In the genomic region with DNA sequence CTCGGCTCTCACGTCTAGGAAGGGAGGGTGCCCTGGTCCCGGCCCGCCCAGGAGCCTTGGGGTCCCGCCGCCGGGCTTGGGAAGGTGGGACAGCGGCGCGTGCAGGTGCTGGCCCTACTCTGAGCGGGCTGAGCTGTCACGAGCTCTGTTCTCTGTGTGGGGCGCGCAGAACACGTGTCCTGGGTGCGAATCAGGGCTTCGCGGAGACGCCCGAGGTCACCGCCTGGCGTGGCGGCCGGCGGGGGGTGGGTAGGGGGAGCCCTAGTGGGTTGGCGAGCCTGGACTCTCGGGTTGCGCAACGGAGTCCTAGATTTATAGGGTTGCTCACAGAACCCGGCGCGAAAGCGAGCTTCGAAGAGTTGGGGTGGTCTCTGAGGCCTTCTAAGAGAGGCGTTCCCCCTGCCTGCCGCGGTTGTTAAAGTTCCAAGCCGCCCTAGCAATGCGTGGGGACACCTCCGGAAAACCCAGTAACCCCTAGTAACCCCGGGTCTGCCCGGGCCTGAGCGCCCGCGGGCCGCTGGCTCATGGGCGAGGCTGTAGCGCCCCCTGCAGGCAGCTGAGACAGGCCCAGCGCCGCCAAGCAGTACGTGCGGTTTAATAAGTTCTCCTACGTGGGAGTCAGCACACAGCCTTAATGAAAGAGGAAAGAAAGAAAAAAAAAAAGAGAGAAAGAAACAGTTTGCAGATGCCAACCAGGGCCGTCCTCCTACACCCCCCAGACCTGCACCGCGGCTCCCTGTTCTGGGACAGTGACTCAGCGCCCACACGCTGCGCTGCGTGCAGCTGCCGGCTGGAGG, we compare ENCODE assay signal across 8 cellular contexts. TPM values are rescaled to one million over a fixed set of nuclear protein-coding genes. Genes with fewer than 3 reads are reported as not detected.
DNase-seq lines count a peak whose midpoint lies in the region; ATAC-seq and TF ChIP-seq lines count a peak whose summit lies in the region.

No MANE protein-coding gene starts in this region.

- H3K4me3 Mint-ChIP-seq in activated CD4-positive, alpha-beta memory T cell treated with anti-CD3 and anti-CD28 coated beads, Interleukin-2, amount 10 ng/mL, durations not matched to agents 7 days and 5 days: peak overlapping the region; percentile 94

- peak; percentile 56 for ATAC-seq in GM18858 (IDR thresholded peaks at IDR 0.05; ENCODE audit: unreplicated experiment)
- peak; percentile 62 for ATAC-seq in HG03097 (IDR thresholded peaks at IDR 0.05; ENCODE audit: low FRiP score, unreplicated experiment)

- no peaks in the 10 kb centered on the region for H3K9me3 Mint-ChIP-seq in activated CD4-positive, alpha-beta memory T cell treated with anti-CD3 and anti-CD28 coated beads, Interleukin-2, amount 10 ng/mL, durations not matched to agents 7 days and 5 days

- POLR2A ChIA-PET in activated CD4-positive, alpha-beta memory T cell treated with anti-CD3 and anti-CD28 coated beads, Interleukin-2, amount 10 ng/mL, durations not matched to agents 7 days and 5 days (lab: Charles Lee): interaction anchor here (0.8 to 2.0 kb wide), 2 partner anchors 9 to 12 kb away, joined by 3 to 8 read pairs; no protein-coding TSS in a partner anchor

- DNase-seq in AG09319 (ENCODE audit: extremely low read depth, low read depth) (peak; percentile 81), NCI-H748 (lab: John Stamatoyannopoulos, UW; ENCODE audit: unreplicated experiment) (peak; percentile 86), medulla oblongata (ENCODE audit: extremely low spot score) (peak; percentile 86)
- DNase-seq in activated CD4-positive, alpha-beta memory T cell treated with anti-CD3 and anti-CD28 coated beads, Interleukin-2, amount 10 ng/mL, durations not matched to agents 7 days and 5 days: peak; percentile 82
- DNase-seq in effector CD4-positive, alpha-beta T cell: peak; percentile 74
- DNase-seq in stimulated activated CD4-positive, alpha-beta T cell treated with anti-CD3 and anti-CD28 coated beads, TNF-alpha, amount 100 ng/mL, for 48 hours (ENCODE audit: low read depth in 3 of 3): peak; percentile 77 to 80 (median 79)

- TF ChIP-seq CTCF in AG09319 (IDR thresholded peaks at IDR 0.05; ENCODE audit: low read depth, low read length): peak; percentile 80

- peaks cover 10% of the 10 kb centered on the region for H3K36me3 Mint-ChIP-seq in activated CD4-positive, alpha-beta memory T cell treated with anti-CD3 and anti-CD28 coated beads, Interleukin-2, amount 10 ng/mL, durations not matched to agents 7 days and 5 days (ENCODE audit: low read depth)

- H3K4me1 Mint-ChIP-seq in activated CD4-positive, alpha-beta memory T cell treated with anti-CD3 and anti-CD28 coated beads, Interleukin-2, amount 10 ng/mL, durations not matched to agents 7 days and 5 days: peaks cover 65% of the 10 kb centered on the region

- H3K27me3 Mint-ChIP-seq in activated CD4-positive, alpha-beta memory T cell treated with anti-CD3 and anti-CD28 coated beads, Interleukin-2, amount 10 ng/mL, durations not matched to agents 7 days and 5 days: peaks cover 72% of the 10 kb centered on the region

- CTCF ChIA-PET in activated CD4-positive, alpha-beta memory T cell treated with anti-CD3 and anti-CD28 coated beads, Interleukin-2, amount 10 ng/mL, durations not matched to agents 7 days and 5 days (lab: Charles Lee): interaction anchor here (0.6 to 5.4 kb wide), 30 partner anchors 10 to 773 kb away, joined by 3 to 81 read pairs (median 4); a partner anchor contains a TSS

- H3K27ac Mint-ChIP-seq in activated CD4-positive, alpha-beta memory T cell treated with anti-CD3 and anti-CD28 coated beads, Interleukin-2, amount 10 ng/mL, durations not matched to agents 7 days and 5 days: peak overlapping the region; percentile 72

RNA-seq across cellular contexts. Expression of a gene that starts 2.7 kb away (rescaled TPM):
- total RNA-seq in activated CD4-positive, alpha-beta memory T cell treated with anti-CD3 and anti-CD28 coated beads, Interleukin-2, amount 10 ng/mL, durations not matched to agents 7 days and 5 days: 10 to 100 TPM; 12.8 to 14.8 TPM

RNA-seq across cellular contexts. Expression of a gene that starts 13.6 kb away (rescaled TPM):
- total RNA-seq in activated CD4-positive, alpha-beta memory T cell treated with anti-CD3 and anti-CD28 coated beads, Interleukin-2, amount 10 ng/mL, durations not matched to agents 7 days and 5 days: 1 to 10 TPM; 6.4 to 9.0 TPM

Comparison
In these comparisons a context has a peak if more than half of its experiments do, and no peak if none do; other contexts are left out.
1. Peak in every context shown above with its lines: DNase-seq and ATAC-seq.